Comparison of ENCODE assay signal across 14 cellular contexts in genomic region chr11:41522391-41522790, GRCh38.
"Had no signal": no experiment of that assay in that cellular context is flagged by ENCODE, and none has a peak within 500 bp of the region (broad histone marks: within the 10 kb centered on the region; RNA-seq: fewer than 3 reads in every experiment).

No MANE protein-coding gene starts in this region.

- H3K36me3 ChIP-seq: suprapubic skin had no signal

- H3K27me3 Mint-ChIP-seq: activated CD8-positive, alpha-beta T cell treated with anti-CD3 and anti-CD28 coated beads for 36 hours; type B pancreatic cell had no signal

- DNase-seq: activated CD8-positive, alpha-beta memory T cell treated with anti-CD3 and anti-CD28 coated beads, Interleukin-2, amount 50 U/mL, for 4 hours; activated CD8-positive, alpha-beta T cell treated with anti-CD3 and anti-CD28 coated beads for 36 hours; activated naive CD4-positive, alpha-beta T cell; aorta; central memory CD4-positive, alpha-beta T cell; effector memory CD4-positive, alpha-beta T cell; hypothalamus; mesenchymal stem cell; stimulated activated CD4-positive, alpha-beta T cell treated with anti-CD3 and anti-CD28 coated beads, Interleukin-2, amount 100 ng/mL, for 48 hours; stimulated activated naive CD8-positive, alpha-beta T cell treated with anti-CD3 and anti-CD28 coated beads, Interleukin-15, Interleukin-2, amounts not matched to agents 100 U/mL and 50 U/mL, for 24 hours had no signal

- H3K4me3 ChIP-seq: coronary artery, suprapubic skin had no signal

- H3K9me3 Mint-ChIP-seq: activated CD8-positive, alpha-beta T cell treated with anti-CD3 and anti-CD28 coated beads for 36 hours; type B pancreatic cell had no signal

- H3K27ac ChIP-seq: coronary artery, suprapubic skin had no signal

- H3K9me3 ChIP-seq: suprapubic skin had no signal

- H3K27ac Mint-ChIP-seq: activated CD8-positive, alpha-beta T cell treated with anti-CD3 and anti-CD28 coated beads for 36 hours; T-helper 2 cell treated with Interferon-gamma antibody and Interleukin-4, amounts not matched to agents 5 μg/mL and 100 μg/mL, for 36 hours had no signal

- H3K36me3 Mint-ChIP-seq: type B pancreatic cell had no signal

- H3K27me3 ChIP-seq: suprapubic skin had no signal

- H3K4me1 ChIP-seq: suprapubic skin had no signal

- H3K4me3 Mint-ChIP-seq: activated CD8-positive, alpha-beta T cell treated with anti-CD3 and anti-CD28 coated beads for 36 hours; T-helper 2 cell treated with Interferon-gamma antibody and Interleukin-4, amounts not matched to agents 5 μg/mL and 100 μg/mL, for 36 hours; type B pancreatic cell had no signal

- ATAC-seq: activated CD8-positive, alpha-beta T cell treated with anti-CD3 and anti-CD28 coated beads for 36 hours; stimulated activated naive CD8-positive, alpha-beta T cell treated with anti-CD3 and anti-CD28 coated beads, Interleukin-15, Interleukin-2, amounts not matched to agents 100 U/mL and 50 U/mL, for 24 hours had no signal
